Comparison of ENCODE assay signal across 8 cellular contexts in genomic region chrX:10833299-10834169, GRCh38.
DNase-seq lines count a peak whose midpoint lies in the region; ATAC-seq and TF ChIP-seq lines count a peak whose summit lies in the region.

No MANE protein-coding gene starts in this region.

- no peak for TF ChIP-seq CTCF in AG10803 (conservative IDR thresholded peaks at IDR 0.05; ENCODE audit: low read length)

- ATAC-seq in esophagus mucosa (peak; percentile 82), SK-N-SH treated with all-trans-retinoic acid at 6 μM for 48 hours (no peak), HG03097 (IDR thresholded peaks at IDR 0.05; ENCODE audit: low FRiP score, unreplicated experiment) (no peak)

- no peaks in the 10 kb centered on the region for H3K27me3 ChIP-seq in mucosa of rectum (ENCODE audit: control insufficient read depth in 2 of 2, insufficient read depth in 2 of 2, low read length in 2 of 2)

- peak overlapping the region; percentile 60 for H3K4me3 ChIP-seq in AG10803 (ENCODE audit: low read length)
- peak overlapping the region; percentile 59 to 71 for H3K4me3 ChIP-seq in mucosa of rectum (ENCODE audit: low read length in 2 of 2)

- peak overlapping the region; percentile 52 to 60 for H3K9ac ChIP-seq in mucosa of rectum (ENCODE audit: low read depth in 1 of 2, low read length in 2 of 2)

- H3K36me3 ChIP-seq in mucosa of rectum (ENCODE audit: control insufficient read depth in 2 of 2, insufficient read depth in 2 of 2, low read length in 2 of 2): no peaks in the 10 kb centered on the region

- no peaks in the 10 kb centered on the region for H3K9me3 ChIP-seq in mucosa of rectum (ENCODE audit: control insufficient read depth in 2 of 2, low read length in 2 of 2)

- H3K4me1 ChIP-seq in mucosa of rectum (ENCODE audit: control insufficient read depth in 2 of 2, insufficient read depth in 2 of 2, low read length in 2 of 2): no peaks in the 10 kb centered on the region

- peak; percentile 25 for DNase-seq in AG10803 (ENCODE audit: low read depth)
- DNase-seq in NCI-H69 (lab: John Stamatoyannopoulos, UW): peak; percentile 75
- no peak for DNase-seq in NCI-H2171 (lab: John Stamatoyannopoulos, UW)
- DNase-seq in COR-L47 (lab: John Stamatoyannopoulos, UW): no peak

- H3K27ac ChIP-seq in mucosa of rectum (ENCODE audit: low read depth in 2 of 2, low read length in 2 of 2): peak overlapping the region; percentile 71 to 75

TF ChIP-seq in SK-N-SH treated with all-trans-retinoic acid at 6 μM for 48 hours, 23 proteins besides CTCF, POLR2A, EP300 and RAD21:
- TF ChIP-seq TCF4 (CRISPR knock-in tag; IDR thresholded peaks at IDR 0.05; ENCODE audit: borderline replicate concordance): no peak
- TF ChIP-seq TOX (CRISPR knock-in tag; IDR thresholded peaks at IDR 0.05; ENCODE audit: borderline replicate concordance): no peak
- TF ChIP-seq POU6F1 (CRISPR knock-in tag; IDR thresholded peaks at IDR 0.05; ENCODE audit: borderline replicate concordance, low read depth): no peak
- TF ChIP-seq ISL1 (CRISPR knock-in tag; IDR thresholded peaks at IDR 0.05): no peak
- no peak for TF ChIP-seq ZNF565 (CRISPR knock-in tag; conservative IDR thresholded peaks at IDR 0.05; ENCODE audit: low read depth)
- TF ChIP-seq GLIS3 (CRISPR knock-in tag; IDR thresholded peaks at IDR 0.05): no peak
- no peak for TF ChIP-seq ZC3H10 (CRISPR knock-in tag; IDR thresholded peaks at IDR 0.05)
- no peak for TF ChIP-seq BACH2 (CRISPR knock-in tag; IDR thresholded peaks at IDR 0.05; ENCODE audit: borderline replicate concordance)
TF ChIP-seq in SK-N-SH treated with all-trans-retinoic acid at 6 μM for 48 hours: peak in this region for 0.

Comparison
In these comparisons a context has a peak if more than half of its experiments do, and no peak if none do; other contexts are left out.
1. DNase-seq: peak in AG10803 (single experiment) and NCI-H69 (single experiment); none in NCI-H2171 (single experiment) and COR-L47 (single experiment).